Comparison of ENCODE assay signal across 13 cellular contexts in genomic region chr1:154614887-154615286, GRCh38. TPM values are rescaled to one million over a fixed set of nuclear protein-coding genes. Genes with fewer than 3 reads are reported as not detected.
A peak's percentile ranks its signal among the peaks of the same experiment; 100 is the strongest.
DNase-seq lines count a peak whose midpoint lies in the region; ATAC-seq, FAIRE-seq and TF ChIP-seq lines count a peak whose summit lies in the region.
"Had no signal": no experiment of that assay in that cellular context is flagged by ENCODE, and none has a peak within 500 bp of the region (broad histone marks: within the 10 kb centered on the region; RNA-seq: fewer than 3 reads in every experiment).

No MANE protein-coding gene starts in this region.

- CTCF ChIA-PET in activated naive CD4-positive, alpha-beta T cell treated with anti-CD3 and anti-CD28 coated beads for 36 hours (lab: Charles Lee): no interaction called here

- H3K36me3 Mint-ChIP-seq in activated naive CD4-positive, alpha-beta T cell treated with anti-CD3 and anti-CD28 coated beads, Interleukin-2, amount 50 U/mL, for 72 hours: peaks cover 0 to 5% of the 10 kb centered on the region in 2 donors
- peaks cover 2% of the 10 kb centered on the region for H3K36me3 Mint-ChIP-seq in activated naive CD4-positive, alpha-beta T cell treated with anti-CD3 and anti-CD28 coated beads for 36 hours (ENCODE audit: low read depth)
- peaks cover 4% of the 10 kb centered on the region for H3K36me3 Mint-ChIP-seq in T-helper 17 cell (ENCODE audit: low read depth)

- no peak for TF ChIP-seq POLR2A in testis (IDR thresholded peaks at IDR 0.05)

- H3K27ac Mint-ChIP-seq in activated naive CD4-positive, alpha-beta T cell treated with anti-CD3 and anti-CD28 coated beads, Interleukin-2, amount 50 U/mL, for 72 hours: peak overlapping the region in 1 of 2 donors; percentile 88
- no peak overlapping the region for H3K27ac Mint-ChIP-seq in activated naive CD4-positive, alpha-beta T cell treated with anti-CD3 and anti-CD28 coated beads for 36 hours
- peak overlapping the region; percentile 14 for H3K27ac Mint-ChIP-seq in T-helper 17 cell
- H3K27ac Mint-ChIP-seq: activated B cell treated with CpG ODN at 0.5 μM for 24 hours had no signal

- H3K4me1 ChIP-seq in testis: peaks cover 6% of the 10 kb centered on the region

- intact Hi-C loops in activated naive CD4-positive, alpha-beta T cell treated with anti-CD3 and anti-CD28 coated beads for 36 hours (cut with micrococcal nuclease): no loop called here
- intact Hi-C loops in testis (cut with DNase I; ENCODE audit: low total_unique reads): no loop called here

- no peaks in the 10 kb centered on the region for H3K36me3 ChIP-seq in testis (ENCODE audit: low read depth, missing control alignments)

- FAIRE-seq in frontal cortex (lab: Jason Lieb, UNC): no peak

- no peaks in the 10 kb centered on the region for H3K9me3 ChIP-seq in T-helper 17 cell (ENCODE audit: control insufficient read depth, low read length, poor library complexity, severe bottlenecking)
- no peaks in the 10 kb centered on the region for H3K9me3 ChIP-seq in testis

- H3K27me3 ChIP-seq in testis: no peaks in the 10 kb centered on the region

- no peaks in the 10 kb centered on the region for H3K27me3 Mint-ChIP-seq in activated naive CD4-positive, alpha-beta T cell treated with anti-CD3 and anti-CD28 coated beads for 36 hours (ENCODE audit: low read depth)
- H3K27me3 Mint-ChIP-seq in T-helper 17 cell: no peaks in the 10 kb centered on the region
- H3K27me3 Mint-ChIP-seq: activated B cell treated with CpG ODN at 0.5 μM for 24 hours had no signal

- no peak overlapping the region for H3K4me3 ChIP-seq in choroid plexus epithelial cell (ENCODE audit: low read depth, low read length)
- no peak overlapping the region for H3K4me3 ChIP-seq in testis

- no peak overlapping the region for H3K27ac ChIP-seq in testis

- no peak for DNase-seq in activated naive CD4-positive, alpha-beta T cell treated with anti-CD3 and anti-CD28 coated beads, Interleukin-2, amount 50 U/mL, for 72 hours (ENCODE audit: low spot score in 2 of 2)
- no peak for DNase-seq in activated naive CD4-positive, alpha-beta T cell treated with anti-CD3 and anti-CD28 coated beads for 36 hours
- DNase-seq in T-helper 17 cell (no peak), choroid plexus epithelial cell (ENCODE audit: low read depth) (no peak), testis (peak; percentile 39), frontal cortex (ENCODE audit: low spot score in 2 of 2) (no peak), SW480 (ENCODE audit: low spot score) (no peak)
- no peak for DNase-seq in central memory CD4-positive, alpha-beta T cell
- DNase-seq: activated B cell treated with CpG ODN at 0.5 μM for 24 hours, Kasumi-1, mammary epithelial cell, NCI-H146, NCI-H446 treated with DMSO at 0.1 percent for 48 hours had no signal

- peak; percentile 27 for TF ChIP-seq CTCF in choroid plexus epithelial cell (conservative IDR thresholded peaks at IDR 0.05; ENCODE audit: low read depth, low read length)
- no peak for TF ChIP-seq CTCF in testis (IDR thresholded peaks at IDR 0.05)

- H3K9me3 Mint-ChIP-seq in activated naive CD4-positive, alpha-beta T cell treated with anti-CD3 and anti-CD28 coated beads, Interleukin-2, amount 50 U/mL, for 72 hours: no peaks in the 10 kb centered on the region
- no peaks in the 10 kb centered on the region for H3K9me3 Mint-ChIP-seq in activated naive CD4-positive, alpha-beta T cell treated with anti-CD3 and anti-CD28 coated beads for 36 hours
- H3K9me3 Mint-ChIP-seq: activated B cell treated with CpG ODN at 0.5 μM for 24 hours had no signal

- 46 to 74% methylated on average over 6 of the region's 6 CpGs for WGBS in testis, 2 donors

- no peak overlapping the region for H3K4me3 Mint-ChIP-seq in activated naive CD4-positive, alpha-beta T cell treated with anti-CD3 and anti-CD28 coated beads for 36 hours
- H3K4me3 Mint-ChIP-seq in T-helper 17 cell: no peak overlapping the region
- H3K4me3 Mint-ChIP-seq: activated B cell treated with CpG ODN at 0.5 μM for 24 hours had no signal

- peaks cover 68% of the 10 kb centered on the region for H3K4me1 Mint-ChIP-seq in activated naive CD4-positive, alpha-beta T cell treated with anti-CD3 and anti-CD28 coated beads for 36 hours (ENCODE audit: low read depth)
- peaks cover 31% of the 10 kb centered on the region for H3K4me1 Mint-ChIP-seq in T-helper 17 cell

- ATAC-seq in activated naive CD4-positive, alpha-beta T cell treated with anti-CD3 and anti-CD28 coated beads, Interleukin-2, amount 50 U/mL, for 72 hours: peak; percentile 26 to 50
- ATAC-seq in T-helper 17 cell: no peak

RNA-seq across cellular contexts. Expression of gene ADAR, which starts 6.9 kb away (rescaled TPM):
- total RNA-seq in activated naive CD4-positive, alpha-beta T cell treated with anti-CD3 and anti-CD28 coated beads, Interleukin-2, amount 50 U/mL, for 72 hours: 100 to 1,000 TPM; 189 to 332 TPM
- total RNA-seq in activated naive CD4-positive, alpha-beta T cell treated with anti-CD3 and anti-CD28 coated beads for 36 hours: 100 to 1,000 TPM; 301 to 313 TPM
- total RNA-seq in T-helper 17 cell (100 to 1,000 TPM; 197 to 231 TPM), testis (100 to 1,000 TPM; 168 to 181 TPM), frontal cortex (63.2 TPM)
- 94.4 TPM for polyA plus RNA-seq in testis (ENCODE audit: insufficient read depth, low read depth, low replicate concordance)

RNA-seq across cellular contexts. Expression of gene CHRNB2, which starts 47.3 kb away (rescaled TPM):
- under 1 TPM; 0.09 to 0.10 TPM for total RNA-seq in activated naive CD4-positive, alpha-beta T cell treated with anti-CD3 and anti-CD28 coated beads, Interleukin-2, amount 50 U/mL, for 72 hours
- total RNA-seq in activated naive CD4-positive, alpha-beta T cell treated with anti-CD3 and anti-CD28 coated beads for 36 hours: not detected
- not detected for total RNA-seq in T-helper 17 cell
- 1 to 10 TPM; 1.2 to 1.3 TPM for total RNA-seq in testis
- 1.3 TPM for polyA plus RNA-seq in testis (ENCODE audit: insufficient read depth, low read depth, low replicate concordance)
- total RNA-seq in frontal cortex: 17.9 TPM
- total RNA-seq: activated B cell treated with CpG ODN at 0.5 μM for 24 hours had no signal

RNA-seq across cellular contexts. Expression of gene UBE2Q1, which starts 56.4 kb away (rescaled TPM):
- total RNA-seq in activated naive CD4-positive, alpha-beta T cell treated with anti-CD3 and anti-CD28 coated beads, Interleukin-2, amount 50 U/mL, for 72 hours: 100 to 1,000 TPM in 1 of 2 donors, 10 to 100 TPM in 1; 99.5 to 113 TPM
- total RNA-seq in activated naive CD4-positive, alpha-beta T cell treated with anti-CD3 and anti-CD28 coated beads for 36 hours: 10 to 100 TPM; 79.2 to 84.6 TPM
- total RNA-seq in T-helper 17 cell (10 to 100 TPM; 80.3 to 82.4 TPM), testis (10 to 100 TPM; 63.5 to 65.2 TPM), frontal cortex (25.3 TPM)
- polyA plus RNA-seq in testis (ENCODE audit: insufficient read depth, low read depth, low replicate concordance): 128 TPM
